In genomic region chr6:149560736-149561135, GRCh38 we compare ENCODE assay signal across 8 cellular contexts. TPM values are rescaled to one million over a fixed set of nuclear protein-coding genes. Genes with fewer than 3 reads are reported as not detected.
DNase-seq lines count a peak whose midpoint lies in the region; ATAC-seq and TF ChIP-seq lines count a peak whose summit lies in the region.

No MANE protein-coding gene starts in this region.

- H3K27me3 Mint-ChIP-seq in activated CD4-positive, alpha-beta T cell treated with anti-CD3 and anti-CD28 coated beads, Interleukin-2, amount 10 ng/mL, durations not matched to agents 24 days and 14 days: peaks cover 38% of the 10 kb centered on the region
- peaks cover 25% of the 10 kb centered on the region for H3K27me3 Mint-ChIP-seq in chondrocyte (ENCODE audit: low read depth)

- peak; percentile 67 for TF ChIP-seq CTCF in chondrocyte (IDR thresholded peaks at IDR 0.05)
- TF ChIP-seq CTCF in retinal pigment epithelial cell (conservative IDR thresholded peaks at IDR 0.05; ENCODE audit: low read depth, low read length): peak; percentile 64

- ATAC-seq in HG02852 (IDR thresholded peaks at IDR 0.05; ENCODE audit: unreplicated experiment): no peak
- no peak for ATAC-seq in GM21367 (IDR thresholded peaks at IDR 0.05; ENCODE audit: unreplicated experiment)

- no peak overlapping the region for H3K4me3 Mint-ChIP-seq in activated CD4-positive, alpha-beta T cell treated with anti-CD3 and anti-CD28 coated beads, Interleukin-2, amount 10 ng/mL, durations not matched to agents 24 days and 14 days
- H3K4me3 Mint-ChIP-seq in chondrocyte (ENCODE audit: unreplicated experiment): no peak overlapping the region

- intact Hi-C loops in activated CD4-positive, alpha-beta T cell treated with anti-CD3 and anti-CD28 coated beads, Interleukin-2, amount 10 ng/mL, durations not matched to agents 24 days and 14 days (cut with micrococcal nuclease): no loop called here

- no peaks in the 10 kb centered on the region for H3K9me3 Mint-ChIP-seq in activated CD4-positive, alpha-beta T cell treated with anti-CD3 and anti-CD28 coated beads, Interleukin-2, amount 10 ng/mL, durations not matched to agents 24 days and 14 days
- H3K9me3 Mint-ChIP-seq in chondrocyte (ENCODE audit: low read depth): no peaks in the 10 kb centered on the region

- peak; percentile 71 for DNase-seq in activated CD4-positive, alpha-beta T cell treated with anti-CD3 and anti-CD28 coated beads, Interleukin-2, amount 10 ng/mL, durations not matched to agents 24 days and 14 days
- DNase-seq in activated CD4-positive, alpha-beta T cell treated with anti-CD3 and anti-CD28 coated beads, Interleukin-2, amount 50 U/mL, for 4 hours: no peak
- peak; percentile 9 for DNase-seq in LoVo (ENCODE audit: low spot score)
- DNase-seq in chondrocyte (ENCODE audit: low spot score): no peak
- DNase-seq in retinal pigment epithelial cell (ENCODE audit: low read depth): no peak
- no peak for DNase-seq in T1000 (lab: John Stamatoyannopoulos, UW)

- peaks cover 4% of the 10 kb centered on the region for H3K4me1 Mint-ChIP-seq in activated CD4-positive, alpha-beta T cell treated with anti-CD3 and anti-CD28 coated beads, Interleukin-2, amount 10 ng/mL, durations not matched to agents 24 days and 14 days
- H3K4me1 Mint-ChIP-seq in chondrocyte (ENCODE audit: low read depth): peaks cover 11% of the 10 kb centered on the region

- H3K27ac Mint-ChIP-seq in activated CD4-positive, alpha-beta T cell treated with anti-CD3 and anti-CD28 coated beads, Interleukin-2, amount 10 ng/mL, durations not matched to agents 24 days and 14 days: no peak overlapping the region
- H3K27ac Mint-ChIP-seq in chondrocyte (ENCODE audit: unreplicated experiment): no peak overlapping the region

- H3K36me3 Mint-ChIP-seq in activated CD4-positive, alpha-beta T cell treated with anti-CD3 and anti-CD28 coated beads, Interleukin-2, amount 10 ng/mL, durations not matched to agents 24 days and 14 days (ENCODE audit: low read depth): no peaks in the 10 kb centered on the region
- H3K36me3 Mint-ChIP-seq in chondrocyte (ENCODE audit: low read depth): no peaks in the 10 kb centered on the region

- H3K4me3 ChIP-seq in retinal pigment epithelial cell (ENCODE audit: low read length): no peak overlapping the region

RNA-seq across cellular contexts. Expression of gene GINM1, which starts 5.4 kb away (rescaled TPM):
- total RNA-seq in activated CD4-positive, alpha-beta T cell treated with anti-CD3 and anti-CD28 coated beads, Interleukin-2, amount 10 ng/mL, durations not matched to agents 24 days and 14 days: 18.0 and 19.9 TPM in 2 replicates
- 53.5 to 60.1 TPM (median 58.6 TPM) in 3 replicates for total RNA-seq in chondrocyte

RNA-seq across cellular contexts. Expression of gene PPIL4, which starts 14.9 kb away (rescaled TPM):
- total RNA-seq in activated CD4-positive, alpha-beta T cell treated with anti-CD3 and anti-CD28 coated beads, Interleukin-2, amount 10 ng/mL, durations not matched to agents 24 days and 14 days: 24.2 and 28.4 TPM in 2 replicates
- 28.8 to 30.0 TPM (median 29.8 TPM) in 3 replicates for total RNA-seq in chondrocyte

Comparison
In these comparisons a context has a peak if more than half of its experiments do, and no peak if none do; other contexts are left out.
1. DNase-seq: peak in activated CD4-positive, alpha-beta T cell treated with anti-CD3 and anti-CD28 coated beads, Interleukin-2, amount 10 ng/mL, durations not matched to agents 24 days and 14 days (single experiment) and LoVo (single experiment); none in activated CD4-positive, alpha-beta T cell treated with anti-CD3 and anti-CD28 coated beads, Interleukin-2, amount 50 U/mL, for 4 hours (0 of 2), chondrocyte (single experiment), retinal pigment epithelial cell (single experiment) and T1000 (single experiment).